ENCODE assay signal across 10 cellular contexts in the genomic region with DNA sequence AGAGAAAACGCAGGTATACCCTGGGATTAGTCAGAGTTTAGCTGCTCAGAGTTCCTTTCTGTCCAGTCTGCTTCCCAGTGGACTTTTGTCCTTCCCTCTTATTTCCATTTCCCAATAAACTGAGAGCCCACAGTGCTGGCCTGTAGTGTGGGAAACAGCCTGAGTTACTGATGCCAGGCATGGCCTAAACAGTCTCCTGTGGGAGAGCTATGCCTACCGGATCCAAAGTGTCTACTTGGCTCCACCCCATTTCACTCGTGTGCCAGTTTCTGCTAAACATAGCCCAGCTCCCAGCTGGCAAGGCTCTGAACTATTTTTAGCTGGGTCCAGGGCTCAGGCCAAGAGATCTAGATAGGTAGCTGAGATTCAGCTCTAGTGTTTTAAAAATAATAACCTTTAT. TPM values are rescaled to one million over a fixed set of nuclear protein-coding genes. Genes with fewer than 3 reads are reported as not detected.
DNase-seq lines count a peak whose midpoint lies in the region; ATAC-seq and TF ChIP-seq lines count a peak whose summit lies in the region.
"Had no signal": no experiment of that assay in that cellular context is flagged by ENCODE, and none has a peak within 500 bp of the region (broad histone marks: within the 10 kb centered on the region; RNA-seq: fewer than 3 reads in every experiment).

No MANE protein-coding gene starts in this region.

- intact Hi-C loops in mucosa of descending colon (cut with DNase I, micrococcal nuclease) = no loop called here

- peak; percentile 57 for DNase-seq in NCI-H69 (lab: John Stamatoyannopoulos, UW)
- DNase-seq in epithelial cell of proximal tubule (ENCODE audit: low read depth) = peak; percentile 71
- peak in 2 of 3 donors; percentile 41 to 64 for DNase-seq in mucosa of descending colon
- no peak for DNase-seq in NCI-H510A (lab: John Stamatoyannopoulos, UW)
- DNase-seq in naive thymus-derived CD8-positive, alpha-beta T cell = no peak
- DNase-seq in NCI-H2171 treated with DMSO at 0.1 percent for 48 hours (lab: John Stamatoyannopoulos, UW) = no peak
- DNase-seq: AML-193, NCI-H524 treated with DMSO at 0.1 percent for 48 hours had no signal

- no peak overlapping the region for H3K27ac Mint-ChIP-seq in naive thymus-derived CD8-positive, alpha-beta T cell

- peak overlapping the region; percentile 64 for H3K27ac ChIP-seq in 22Rv1

- H3K27me3 Mint-ChIP-seq in naive thymus-derived CD8-positive, alpha-beta T cell = no peaks in the 10 kb centered on the region

- H3K4me1 Mint-ChIP-seq in naive thymus-derived CD8-positive, alpha-beta T cell = peaks cover 0 to 3% (median 0%) of the 10 kb centered on the region in 4 donors

- peaks cover 0 to 7% (median 0%) of the 10 kb centered on the region in 3 donors for H3K36me3 Mint-ChIP-seq in naive thymus-derived CD8-positive, alpha-beta T cell

- POLR2A ChIA-PET in naive thymus-derived CD8-positive, alpha-beta T cell (lab: Charles Lee) = no interaction called here

- TF ChIP-seq CTCF in 22Rv1 (IDR thresholded peaks at IDR 0.05) (no peak), epithelial cell of proximal tubule (conservative IDR thresholded peaks at IDR 0.05; ENCODE audit: low read depth, low read length) (no peak), mucosa of descending colon (IDR thresholded peaks at IDR 0.05) (no peak)

- H3K9me3 Mint-ChIP-seq in naive thymus-derived CD8-positive, alpha-beta T cell = peaks cover 0 to 15% (median 8%) of the 10 kb centered on the region in 9 donors

- H3K4me3 ChIP-seq in epithelial cell of proximal tubule (ENCODE audit: low read depth, low read length) = no peak overlapping the region
- no peak overlapping the region for H3K4me3 ChIP-seq in mucosa of descending colon

- H3K36me3 ChIP-seq in mucosa of descending colon (ENCODE audit: low read depth) = no peaks in the 10 kb centered on the region

- no peaks in the 10 kb centered on the region for H3K4me1 ChIP-seq in mucosa of descending colon (ENCODE audit: low read depth)

- H3K4me3 Mint-ChIP-seq in naive thymus-derived CD8-positive, alpha-beta T cell = no peak overlapping the region

- H3K9me3 ChIP-seq in mucosa of descending colon = peaks cover 8% of the 10 kb centered on the region

- ATAC-seq in mucosa of descending colon (peak; percentile 93), HG02840 (IDR thresholded peaks at IDR 0.05; ENCODE audit: low FRiP score, unreplicated experiment) (no peak)
- no peak for ATAC-seq in naive thymus-derived CD8-positive, alpha-beta T cell

RNA-seq across cellular contexts. Expression of a gene that starts 15.6 kb away (rescaled TPM):
- total RNA-seq in epithelial cell of proximal tubule = 157 and 173 TPM in 2 replicates
- total RNA-seq in mucosa of descending colon = 100 to 1,000 TPM; 302 to 439 (median 308) TPM
- 100 to 1,000 TPM; 165 to 166 TPM for total RNA-seq in naive thymus-derived CD8-positive, alpha-beta T cell
- 10 to 100 TPM; 63.1 to 85.7 (median 82.1) TPM for polyA plus RNA-seq in naive thymus-derived CD8-positive, alpha-beta T cell

Comparison
In these comparisons a context has a peak if more than half of its experiments do, and no peak if none do; other contexts are left out.
1. DNase-seq: peak in NCI-H69 (single experiment), epithelial cell of proximal tubule (single experiment) and mucosa of descending colon (2 of 3); none in NCI-H510A (single experiment), naive thymus-derived CD8-positive, alpha-beta T cell (0 of 10) and NCI-H2171 treated with DMSO at 0.1 percent for 48 hours (single experiment).